ENCODE assay signal across 2 cellular contexts in genomic region chr12:109462868-109463692, GRCh38.
TF ChIP-seq lines count a peak whose summit lies in the region.

No MANE protein-coding gene starts in this region.

TF ChIP-seq in HCT116, 20 proteins besides CTCF, POLR2A, EP300 and RAD21 (continued from another document):
- TF ChIP-seq FOSL1 (IDR thresholded peaks at IDR 0.05; ENCODE audit: low read depth) (no peak), SRF (IDR thresholded peaks at IDR 0.05; ENCODE audit: low read depth) (peak; percentile 98), EZH2phosphoT487 (IDR thresholded peaks at IDR 0.05; ENCODE audit: borderline replicate concordance) (no peak), CBX3 (IDR thresholded peaks at IDR 0.05; ENCODE audit: low read depth) (no peak), ELF1 (IDR thresholded peaks at IDR 0.05; ENCODE audit: borderline replicate concordance, low read depth) (no peak; the same call in 1 of the 2 replicates), EZH2 (IDR thresholded peaks at IDR 0.05) (no peak), POLR2AphosphoS5 (IDR thresholded peaks at IDR 0.05; ENCODE audit: low read depth, low read length) (no peak), SP1 (IDR thresholded peaks at IDR 0.05; ENCODE audit: low read depth) (peak; percentile 38; the same call in 1 of the 2 replicates), ZBTB33 (IDR thresholded peaks at IDR 0.05; ENCODE audit: extremely low read depth, insufficient replicate concordance, low read length) (no peak), SIN3A (IDR thresholded peaks at IDR 0.05; ENCODE audit: low read depth) (peak; percentile 56; the same call in 1 of the 2 replicates), EGR1 (IDR thresholded peaks at IDR 0.05; ENCODE audit: low read depth) (no peak), YY1 (IDR thresholded peaks at IDR 0.05; ENCODE audit: extremely low read depth, insufficient replicate concordance, low read depth, low read length) (no peak), REST (IDR thresholded peaks at IDR 0.05; ENCODE audit: low read depth) (no peak), CEBPB (IDR thresholded peaks at IDR 0.05; ENCODE audit: low read depth) (peak; percentile 45), TCF7L2 (IDR thresholded peaks at IDR 0.05; ENCODE audit: borderline replicate concordance, extremely low read depth, insufficient read depth, insufficient read length) (no peak), MAX (IDR thresholded peaks at IDR 0.05) (no peak; the same call in 1 of the 2 replicates), ZNF274 (IDR thresholded peaks at IDR 0.05; ENCODE audit: low read depth, low read length) (no peak), JUND (IDR thresholded peaks at IDR 0.05) (no peak), ATF3 (IDR thresholded peaks at IDR 0.05) (no peak)

TF ChIP-seq in endothelial cell of umbilical vein, 7 proteins besides CTCF, POLR2A, EP300 and RAD21:
- no peak for TF ChIP-seq GATA2 (IDR thresholded peaks at IDR 0.05; ENCODE audit: insufficient read depth, insufficient read length, low read depth, low read length)
- peak; percentile 31 for TF ChIP-seq FOS (IDR thresholded peaks at IDR 0.05; ENCODE audit: borderline replicate concordance, insufficient read depth, low read length)
- no peak for TF ChIP-seq MAX (IDR thresholded peaks at IDR 0.05; ENCODE audit: insufficient read depth, insufficient read length)
- peak; percentile 23 for TF ChIP-seq JUN (IDR thresholded peaks at IDR 0.05; ENCODE audit: borderline replicate concordance, insufficient read depth, insufficient read length, low read depth)
- TF ChIP-seq MYC (IDR thresholded peaks at IDR 0.05; ENCODE audit: low read depth, low read length), result no peak
- peak; percentile 64 for TF ChIP-seq POLR2AphosphoS5 (IDR thresholded peaks at IDR 0.05; ENCODE audit: insufficient read depth, low read depth, low read length)
- no peak for TF ChIP-seq EZH2 (IDR thresholded peaks at IDR 0.05; ENCODE audit: borderline replicate concordance, low read depth, low read length, severe bottlenecking)
TF ChIP-seq in endothelial cell of umbilical vein: peak in this region for 3.
